ENCODE assay signal across 20 cellular contexts in the genomic region with DNA sequence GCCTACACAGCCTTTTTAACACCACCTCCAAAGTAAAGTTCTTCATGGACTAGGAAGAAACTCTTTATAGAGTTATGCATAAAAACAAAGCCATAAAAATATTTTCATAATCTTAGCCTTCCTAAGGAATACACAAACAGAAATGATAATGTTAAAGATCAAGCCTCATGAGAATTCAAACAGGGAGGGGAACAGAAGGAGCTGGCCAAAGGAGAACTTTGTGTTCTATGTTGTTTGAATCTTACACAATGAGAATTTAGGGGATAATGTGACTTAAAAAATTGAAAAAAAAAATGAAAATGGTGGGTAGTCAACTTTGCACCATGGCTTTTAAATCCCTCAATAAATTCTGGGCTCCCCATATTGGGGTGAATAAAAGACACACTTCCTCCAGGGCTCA. TPM values are rescaled to one million over a fixed set of nuclear protein-coding genes. Genes with fewer than 3 reads are reported as not detected.
DNase-seq lines count a peak whose midpoint lies in the region; ATAC-seq and TF ChIP-seq lines count a peak whose summit lies in the region.
"Had no signal": no experiment of that assay in that cellular context is flagged by ENCODE, and none has a peak within 500 bp of the region (broad histone marks: within the 10 kb centered on the region; RNA-seq: fewer than 3 reads in every experiment).

No MANE protein-coding gene starts in this region.

- H3K9me3 ChIP-seq in suprapubic skin = no peaks in the 10 kb centered on the region
- H3K9me3 ChIP-seq in effector memory CD4-positive, alpha-beta T cell (ENCODE audit: control insufficient read depth, low read length) = no peaks in the 10 kb centered on the region

- H3K9me3 Mint-ChIP-seq in activated naive CD4-positive, alpha-beta T cell treated with anti-CD3 and anti-CD28 coated beads, Interleukin-2, amount 50 U/mL, for 72 hours = no peaks in the 10 kb centered on the region
- no peaks in the 10 kb centered on the region for H3K9me3 Mint-ChIP-seq in activated naive CD8-positive, alpha-beta T cell treated with anti-CD3 and anti-CD28 coated beads for 36 hours
- no peaks in the 10 kb centered on the region for H3K9me3 Mint-ChIP-seq in memory B cell
- H3K9me3 Mint-ChIP-seq: HFFc6 had no signal

- no peak for DNase-seq in activated naive CD4-positive, alpha-beta T cell treated with anti-CD3 and anti-CD28 coated beads, Interleukin-2, amount 50 U/mL, for 72 hours (ENCODE audit: low spot score in 2 of 2)
- no peak for DNase-seq in activated naive CD4-positive, alpha-beta T cell treated with anti-CD3 and anti-CD28 coated beads, Interleukin-2, amount 50 U/mL, for 16 hours
- DNase-seq in activated naive CD8-positive, alpha-beta T cell treated with anti-CD3 and anti-CD28 coated beads for 36 hours = no peak
- no peak for DNase-seq in memory B cell (ENCODE audit: low spot score in 2 of 2)
- no peak for DNase-seq in suprapubic skin (ENCODE audit: low spot score in 2 of 2)
- no peak for DNase-seq in C1 segment of cervical spinal cord (lab: John Stamatoyannopoulos, UW)
- no peak for DNase-seq in effector memory CD4-positive, alpha-beta T cell
- no peak for DNase-seq in NCI-H2196 treated with DMSO at 0.1 percent for 48 hours (lab: John Stamatoyannopoulos, UW; ENCODE audit: unreplicated experiment)
- DNase-seq: COR-L47, DMS 273 treated with DMSO at 0.1 percent for 48 hours, DND-41, GDM1, H7, HFFc6, NCI-H1436, NCI-H2029, NCI-H526 had no signal

- H3K4me3 Mint-ChIP-seq in activated naive CD8-positive, alpha-beta T cell treated with anti-CD3 and anti-CD28 coated beads for 36 hours = no peak overlapping the region
- no peak overlapping the region for H3K4me3 Mint-ChIP-seq in memory B cell
- H3K4me3 Mint-ChIP-seq: HFFc6 had no signal

- no peaks in the 10 kb centered on the region for H3K27me3 ChIP-seq in suprapubic skin
- no peaks in the 10 kb centered on the region for H3K27me3 ChIP-seq in effector memory CD4-positive, alpha-beta T cell (replicated peaks; ENCODE audit: control insufficient read depth, insufficient read depth, low read length, poor library complexity, severe bottlenecking)

- no peak for TF ChIP-seq CTCF in suprapubic skin (IDR thresholded peaks at IDR 0.05)

- peaks cover 40% of the 10 kb centered on the region for H3K4me1 Mint-ChIP-seq in activated naive CD8-positive, alpha-beta T cell treated with anti-CD3 and anti-CD28 coated beads for 36 hours
- H3K4me1 Mint-ChIP-seq in memory B cell = peaks cover 8% of the 10 kb centered on the region

- ATAC-seq in activated naive CD4-positive, alpha-beta T cell treated with anti-CD3 and anti-CD28 coated beads, Interleukin-2, amount 50 U/mL, for 72 hours = no peak
- ATAC-seq in memory B cell (ENCODE audit: low read depth) = no peak

- no peak for TF ChIP-seq POLR2A in suprapubic skin (IDR thresholded peaks at IDR 0.05)

- peaks cover 73% of the 10 kb centered on the region for H3K36me3 ChIP-seq in suprapubic skin
- peaks cover 38% of the 10 kb centered on the region for H3K36me3 ChIP-seq in effector memory CD4-positive, alpha-beta T cell (ENCODE audit: control insufficient read depth, insufficient read depth, low read length)

- peaks cover 12 to 24% of the 10 kb centered on the region in 2 donors for H3K36me3 Mint-ChIP-seq in activated naive CD4-positive, alpha-beta T cell treated with anti-CD3 and anti-CD28 coated beads, Interleukin-2, amount 50 U/mL, for 72 hours
- H3K36me3 Mint-ChIP-seq in activated naive CD8-positive, alpha-beta T cell treated with anti-CD3 and anti-CD28 coated beads for 36 hours = peaks cover 46% of the 10 kb centered on the region
- H3K36me3 Mint-ChIP-seq in memory B cell = peaks cover 25% of the 10 kb centered on the region

- peak overlapping the region; percentile 38 for H3K27ac ChIP-seq in suprapubic skin
- no peak overlapping the region for H3K27ac ChIP-seq in effector memory CD4-positive, alpha-beta T cell (ENCODE audit: insufficient read depth, low read length, poor library complexity, severe bottlenecking)
- H3K27ac ChIP-seq: C4-2B had no signal

- H3K4me1 ChIP-seq in suprapubic skin = peaks cover 11% of the 10 kb centered on the region
- peaks cover 8% of the 10 kb centered on the region for H3K4me1 ChIP-seq in effector memory CD4-positive, alpha-beta T cell (ENCODE audit: control insufficient read depth, insufficient read depth, low read length, poor library complexity, severe bottlenecking)

- TF ChIP-seq EP300 in suprapubic skin (IDR thresholded peaks at IDR 0.05) = no peak

- H3K27ac Mint-ChIP-seq in activated naive CD4-positive, alpha-beta T cell treated with anti-CD3 and anti-CD28 coated beads, Interleukin-2, amount 50 U/mL, for 72 hours = peak overlapping the region; percentile 7 to 56
- H3K27ac Mint-ChIP-seq in activated naive CD8-positive, alpha-beta T cell treated with anti-CD3 and anti-CD28 coated beads for 36 hours = peak overlapping the region; percentile 38
- peak overlapping the region; percentile 47 for H3K27ac Mint-ChIP-seq in memory B cell
- H3K27ac Mint-ChIP-seq: HFFc6 had no signal

- H3K4me3 ChIP-seq in suprapubic skin = no peak overlapping the region
- no peak overlapping the region for H3K4me3 ChIP-seq in effector memory CD4-positive, alpha-beta T cell (ENCODE audit: insufficient read depth, low read depth, low read length, poor library complexity, severe bottlenecking)

- H3K27me3 Mint-ChIP-seq in activated naive CD8-positive, alpha-beta T cell treated with anti-CD3 and anti-CD28 coated beads for 36 hours = no peaks in the 10 kb centered on the region
- no peaks in the 10 kb centered on the region for H3K27me3 Mint-ChIP-seq in memory B cell

RNA-seq across cellular contexts. Expression of a gene that starts 9.1 kb away (rescaled TPM):
- 100 to 1,000 TPM in 1 of 2 donors, 10 to 100 TPM in 1; 41.0 to 103 TPM for total RNA-seq in activated naive CD4-positive, alpha-beta T cell treated with anti-CD3 and anti-CD28 coated beads, Interleukin-2, amount 50 U/mL, for 72 hours
- total RNA-seq in activated naive CD8-positive, alpha-beta T cell treated with anti-CD3 and anti-CD28 coated beads for 36 hours = 10 to 100 TPM; 24.5 to 28.3 TPM
- total RNA-seq in suprapubic skin = 100 to 1,000 TPM in 1 of 4 donors, 10 to 100 TPM in 3; 40.8 to 125 (median 63.1) TPM

RNA-seq across cellular contexts. Expression of a gene that starts 24.5 kb away (rescaled TPM):
- total RNA-seq in activated naive CD4-positive, alpha-beta T cell treated with anti-CD3 and anti-CD28 coated beads, Interleukin-2, amount 50 U/mL, for 72 hours = 10 to 100 TPM in 1 of 2 donors, under 1 TPM in 1; 0.84 to 11.5 TPM
- total RNA-seq in activated naive CD8-positive, alpha-beta T cell treated with anti-CD3 and anti-CD28 coated beads for 36 hours = under 1 TPM; 0.68 TPM
- total RNA-seq in suprapubic skin = 1 to 10 TPM; 1.3 to 8.5 (median 4.2) TPM

RNA-seq across cellular contexts. Expression of a gene that starts 41.3 kb away (rescaled TPM):
- total RNA-seq in activated naive CD4-positive, alpha-beta T cell treated with anti-CD3 and anti-CD28 coated beads, Interleukin-2, amount 50 U/mL, for 72 hours = not detected
- not detected for total RNA-seq in activated naive CD8-positive, alpha-beta T cell treated with anti-CD3 and anti-CD28 coated beads for 36 hours
- not detected for total RNA-seq in suprapubic skin
- total RNA-seq: H7, HFFc6, HT-29, M059J had no signal
